ENCODE assay signal across 8 cellular contexts in genomic region chr3:38164966-38165721, GRCh38. TPM values are rescaled to one million over a fixed set of nuclear protein-coding genes. Genes with fewer than 3 reads are reported as not detected.
DNase-seq lines count a peak whose midpoint lies in the region; ATAC-seq and TF ChIP-seq lines count a peak whose summit lies in the region.

OXSR1 (plus strand) TSS chr3:38165537; CDS start chr3:38165877, 340 bp downstream.

- H3K4me3 ChIP-seq in BE2C (ENCODE audit: low read depth, low read length) (peak within 1 kb of the TSS; percentile 69), colonic mucosa (peak within 1 kb of the TSS; percentile 95)

- no peaks in the 10 kb centered on the region for H3K36me3 ChIP-seq in BE2C
- no peaks in the 10 kb centered on the region for H3K36me3 ChIP-seq in colonic mucosa

- H3K27me3 Mint-ChIP-seq in activated CD4-positive, alpha-beta T cell treated with anti-CD3 and anti-CD28 coated beads, Interleukin-2, amount 10 ng/mL, durations not matched to agents 24 days and 14 days, result no peaks in the 10 kb centered on the region

- peak; percentile 89 for ATAC-seq in HG03460 (IDR thresholded peaks at IDR 0.05; ENCODE audit: unreplicated experiment)

- peak; percentile 89 for DNase-seq in BE2C
- DNase-seq in GM19240 (ENCODE audit: insufficient read length, low spot score), result peak; percentile 72
- peak; percentile 98 for DNase-seq in NCI-H526 treated with DMSO at 0.1 percent for 48 hours (lab: John Stamatoyannopoulos, UW)
- peak; percentile 99 for DNase-seq in activated CD4-positive, alpha-beta T cell treated with anti-CD3 and anti-CD28 coated beads, Interleukin-2, amount 10 ng/mL, durations not matched to agents 24 days and 14 days
- peak; percentile 100 for DNase-seq in colonic mucosa
- DNase-seq in kidney tubule cell (ENCODE audit: low spot score), result peak; percentile 100
- DNase-seq in stimulated activated CD4-positive, alpha-beta T cell treated with anti-CD3 and anti-CD28 coated beads, Interleukin-1b, Interleukin-23, amount 100 ng/mL, for 24 hours (ENCODE audit: low read depth in 4 of 4, low spot score in 1 of 4), result peak; percentile 91 to 94 (median 92)

- intact Hi-C loops in activated CD4-positive, alpha-beta T cell treated with anti-CD3 and anti-CD28 coated beads, Interleukin-2, amount 10 ng/mL, durations not matched to agents 24 days and 14 days (cut with micrococcal nuclease), result loop anchor here (1.0 to 10.0 kb wide), 8 partner anchors 28 to 1240 kb away; partner anchors contain the start of genes ACAA1, ACVR2B, DLEC1 and RPSA
- intact Hi-C loops in colonic mucosa (cut with DNase I), result no loop called here

- H3K9ac ChIP-seq in colonic mucosa (ENCODE audit: low read depth in 2 of 2, low read length in 2 of 2), result peak within 1 kb of the TSS; percentile 71 to 91

- H3K27me3 ChIP-seq in BE2C, result no peaks in the 10 kb centered on the region
- H3K27me3 ChIP-seq in colonic mucosa, result no peaks in the 10 kb centered on the region

- peaks cover 30% of the 10 kb centered on the region for H3K36me3 Mint-ChIP-seq in activated CD4-positive, alpha-beta T cell treated with anti-CD3 and anti-CD28 coated beads, Interleukin-2, amount 10 ng/mL, durations not matched to agents 24 days and 14 days (ENCODE audit: low read depth)

- H3K4me3 Mint-ChIP-seq in activated CD4-positive, alpha-beta T cell treated with anti-CD3 and anti-CD28 coated beads, Interleukin-2, amount 10 ng/mL, durations not matched to agents 24 days and 14 days, result peak within 1 kb of the TSS; percentile 95

- H3K4me1 ChIP-seq in BE2C (no peaks in the 10 kb centered on the region), colonic mucosa (no peaks in the 10 kb centered on the region)

- peak within 1 kb of the TSS; percentile 98 for H3K27ac Mint-ChIP-seq in activated CD4-positive, alpha-beta T cell treated with anti-CD3 and anti-CD28 coated beads, Interleukin-2, amount 10 ng/mL, durations not matched to agents 24 days and 14 days

- peak within 1 kb of the TSS; percentile 98 for H3K27ac ChIP-seq in colonic mucosa

- H3K9me3 ChIP-seq in BE2C (no peaks in the 10 kb centered on the region), colonic mucosa (no peaks in the 10 kb centered on the region)

- TF ChIP-seq CTCF in BE2C (IDR thresholded peaks at IDR 0.05; ENCODE audit: low read depth, low read length) (no peak), colonic mucosa (IDR thresholded peaks at IDR 0.05) (no peak)

- H3K4me1 Mint-ChIP-seq in activated CD4-positive, alpha-beta T cell treated with anti-CD3 and anti-CD28 coated beads, Interleukin-2, amount 10 ng/mL, durations not matched to agents 24 days and 14 days, result peaks cover 44% of the 10 kb centered on the region

- H3K9me3 Mint-ChIP-seq in activated CD4-positive, alpha-beta T cell treated with anti-CD3 and anti-CD28 coated beads, Interleukin-2, amount 10 ng/mL, durations not matched to agents 24 days and 14 days, result no peaks in the 10 kb centered on the region

RNA-seq across cellular contexts. Expression of gene OXSR1, which starts in this region (rescaled TPM):
- polyA plus RNA-seq in BE2C (2012; ENCODE audit: insufficient read depth, insufficient read length, low read depth), result 11.0 TPM
- 56.4 and 58.3 TPM in 2 replicates for total RNA-seq in activated CD4-positive, alpha-beta T cell treated with anti-CD3 and anti-CD28 coated beads, Interleukin-2, amount 10 ng/mL, durations not matched to agents 24 days and 14 days
- total RNA-seq in colonic mucosa, result 10 to 100 TPM; 32.0 to 57.3 TPM

Comparison
In these comparisons a context has a peak if more than half of its experiments do, and no peak if none do; other contexts are left out.
1. Peak in every context shown above with its lines: DNase-seq, ATAC-seq, H3K4me3 ChIP-seq and H3K27ac ChIP-seq.